ENCODE assay signal across 1 cellular context in genomic region chr6:37474316-37474715, GRCh38.
TF ChIP-seq lines count a peak whose summit lies in the region.

No MANE protein-coding gene starts in this region.

TF ChIP-seq in HepG2, 621 proteins besides CTCF, POLR2A, EP300 and RAD21:
- TF ChIP-seq ZNF329 (CRISPR knock-in tag; IDR thresholded peaks at IDR 0.05; ENCODE audit: low read depth) (peak; percentile 86), LCORL (IDR thresholded peaks at IDR 0.05) (no peak), LCORL (CRISPR knock-in tag; IDR thresholded peaks at IDR 0.05) (no peak)
